Comparison of ENCODE assay signal across 8 cellular contexts in genomic region chr1:148952253-148952937, GRCh38.
DNase-seq lines count a peak whose midpoint lies in the region; ATAC-seq and TF ChIP-seq lines count a peak whose summit lies in the region.
"Not testable (repeated sequence)": the region's sequence is repeated elsewhere in the genome, so short reads cannot be mapped to it uniquely, and the experiment has no call there.

No MANE protein-coding gene starts in this region.

- H3K4me1 Mint-ChIP-seq in T-helper 17 cell: not testable (repeated sequence)
- H3K4me1 Mint-ChIP-seq in activated naive CD4-positive, alpha-beta T cell treated with anti-CD3 and anti-CD28 coated beads, Interleukin-2, amount 10 ng/mL, durations not matched to agents 7 days and 5 days: peaks cover 17% of the 10 kb centered on the region
- H3K4me1 Mint-ChIP-seq in naive thymus-derived CD4-positive, alpha-beta T cell: peaks cover 6 to 23% (median 14%) of the 10 kb centered on the region in 7 donors

- peak overlapping the region; percentile 60 for H3K4me3 ChIP-seq in fibroblast of pulmonary artery (replicated peaks; ENCODE audit: low read depth, low read length)
- peak overlapping the region; percentile 54 for H3K4me3 ChIP-seq in naive thymus-derived CD4-positive, alpha-beta T cell (ENCODE audit: low read length)

- POLR2A ChIA-PET in naive thymus-derived CD4-positive, alpha-beta T cell (lab: Charles Lee): not testable (repeated sequence)

- peak overlapping the region; percentile 84 for H3K4me3 Mint-ChIP-seq in T-helper 17 cell
- H3K4me3 Mint-ChIP-seq in activated naive CD4-positive, alpha-beta T cell treated with anti-CD3 and anti-CD28 coated beads, Interleukin-2, amount 10 ng/mL, durations not matched to agents 7 days and 5 days: peak overlapping the region; percentile 81
- H3K4me3 Mint-ChIP-seq in naive thymus-derived CD4-positive, alpha-beta T cell: peak overlapping the region; percentile 81 to 93 (median 85)

- H3K27ac ChIP-seq in C4-2B: peak overlapping the region; percentile 59
- H3K27ac ChIP-seq in naive thymus-derived CD4-positive, alpha-beta T cell (ENCODE audit: low read depth, low read length): peak overlapping the region; percentile 29

- H3K9me3 ChIP-seq in T-helper 17 cell (ENCODE audit: control insufficient read depth, low read length, poor library complexity, severe bottlenecking); naive thymus-derived CD4-positive, alpha-beta T cell (ENCODE audit: control insufficient read depth in 2 of 3, low read length in 3 of 3): not testable (repeated sequence)

- not testable (repeated sequence) for H3K36me3 ChIP-seq in naive thymus-derived CD4-positive, alpha-beta T cell (ENCODE audit: control insufficient read depth in 2 of 3, insufficient read depth in 3 of 3, low read length in 3 of 3)

- H3K4me1 ChIP-seq in naive thymus-derived CD4-positive, alpha-beta T cell (ENCODE audit: control insufficient read depth in 2 of 2, insufficient read depth in 2 of 2, low read length in 2 of 2): not testable (repeated sequence)

- TF ChIP-seq CTCF in C4-2B (conservative IDR thresholded peaks at IDR 0.05); fibroblast of pulmonary artery (IDR thresholded peaks at IDR 0.05; ENCODE audit: low read length, missing control alignments): not testable (repeated sequence)

- H3K27ac Mint-ChIP-seq in T-helper 17 cell: peak overlapping the region; percentile 74
- H3K27ac Mint-ChIP-seq in activated naive CD4-positive, alpha-beta T cell treated with anti-CD3 and anti-CD28 coated beads, Interleukin-2, amount 10 ng/mL, durations not matched to agents 7 days and 5 days: peak overlapping the region; percentile 64
- peak overlapping the region in 4 of 9 donors; percentile 77 to 87 (median 84) for H3K27ac Mint-ChIP-seq in naive thymus-derived CD4-positive, alpha-beta T cell

- H3K27me3 Mint-ChIP-seq in T-helper 17 cell; activated naive CD4-positive, alpha-beta T cell treated with anti-CD3 and anti-CD28 coated beads, Interleukin-2, amount 10 ng/mL, durations not matched to agents 7 days and 5 days; naive thymus-derived CD4-positive, alpha-beta T cell: not testable (repeated sequence)

- ATAC-seq in GM21367 (IDR thresholded peaks at IDR 0.05; ENCODE audit: unreplicated experiment) (peak; percentile 49), HG03139 (IDR thresholded peaks at IDR 0.05; ENCODE audit: unreplicated experiment) (peak; percentile 79), T-helper 17 cell (peak; percentile 75)
- ATAC-seq in naive thymus-derived CD4-positive, alpha-beta T cell: peak; percentile 82

- not testable (repeated sequence) for H3K27me3 ChIP-seq in naive thymus-derived CD4-positive, alpha-beta T cell (ENCODE audit: control insufficient read depth in 2 of 2, insufficient read depth in 2 of 2, low read length in 2 of 2)

- not testable (repeated sequence) for H3K9me3 Mint-ChIP-seq in activated naive CD4-positive, alpha-beta T cell treated with anti-CD3 and anti-CD28 coated beads, Interleukin-2, amount 10 ng/mL, durations not matched to agents 7 days and 5 days; naive thymus-derived CD4-positive, alpha-beta T cell

- not testable (repeated sequence) for H3K36me3 Mint-ChIP-seq in T-helper 17 cell (ENCODE audit: low read depth); activated naive CD4-positive, alpha-beta T cell treated with anti-CD3 and anti-CD28 coated beads, Interleukin-2, amount 10 ng/mL, durations not matched to agents 7 days and 5 days; naive thymus-derived CD4-positive, alpha-beta T cell

- intact Hi-C loops in naive thymus-derived CD4-positive, alpha-beta T cell (cut with micrococcal nuclease): not testable (repeated sequence)

- CTCF ChIA-PET in activated naive CD4-positive, alpha-beta T cell treated with anti-CD3 and anti-CD28 coated beads, Interleukin-2, amount 10 ng/mL, durations not matched to agents 7 days and 5 days (lab: Charles Lee); naive thymus-derived CD4-positive, alpha-beta T cell (lab: Charles Lee): not testable (repeated sequence)

- peak; percentile 26 to 60 (median 54) for DNase-seq in T-helper 17 cell
- peak; percentile 77 for DNase-seq in activated naive CD4-positive, alpha-beta T cell treated with anti-CD3 and anti-CD28 coated beads, Interleukin-2, amount 10 ng/mL, durations not matched to agents 7 days and 5 days
- not testable (repeated sequence) for DNase-seq in fibroblast of pulmonary artery (ENCODE audit: low read depth)
- peak; percentile 23 to 71 (median 53) for DNase-seq in naive thymus-derived CD4-positive, alpha-beta T cell
- peak; percentile 26 to 38 (median 28) for DNase-seq in stimulated activated CD4-positive, alpha-beta T cell treated with anti-CD3 and anti-CD28 coated beads, TNF-alpha, amount 100 ng/mL, for 4 hours (ENCODE audit: low read depth in 3 of 3)
